7 cellular contexts compared by ENCODE assay signal in the genomic region with DNA sequence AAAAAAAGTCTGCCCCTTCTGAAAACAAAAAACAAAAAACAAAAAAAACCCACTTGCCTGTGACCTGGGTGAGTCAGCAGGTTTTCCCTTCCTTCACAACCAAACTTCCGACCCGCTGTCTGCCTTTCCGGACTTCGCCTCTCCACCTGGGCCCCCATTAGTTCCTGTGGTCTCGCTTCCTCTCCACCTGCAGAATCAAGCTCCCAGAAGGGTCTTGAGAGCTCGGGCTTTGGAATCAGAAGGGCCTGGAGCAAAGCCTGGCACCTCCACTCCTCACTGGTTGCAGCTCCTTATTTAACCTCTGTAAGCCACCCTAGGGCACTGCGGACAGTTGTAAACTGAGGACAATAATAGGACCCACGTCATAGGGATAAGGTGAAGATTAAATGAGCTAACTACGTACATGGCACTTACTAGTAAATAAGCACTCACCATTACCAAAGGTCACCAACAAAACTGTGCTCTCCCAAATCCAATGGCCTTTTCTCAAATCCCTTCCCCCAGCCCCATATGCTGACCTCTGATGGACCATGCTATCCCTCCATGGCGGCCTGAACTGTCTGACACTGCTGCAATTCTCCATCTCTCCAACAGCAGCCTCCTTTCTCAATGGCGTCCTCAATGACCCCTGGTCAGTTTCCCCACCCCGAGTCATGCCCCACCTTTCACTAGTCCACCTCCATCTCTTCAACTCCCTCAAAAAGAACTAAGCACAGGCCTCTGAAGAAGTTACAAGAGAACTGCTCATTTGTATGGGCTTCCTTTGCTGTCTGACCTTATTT.
DNase-seq lines count a peak whose midpoint lies in the region; ATAC-seq, FAIRE-seq and TF ChIP-seq lines count a peak whose summit lies in the region.

No MANE protein-coding gene starts in this region.

- H3K27ac ChIP-seq in HepG2 (ENCODE audit: extremely low read length, insufficient read depth, low read length) = no peak overlapping the region

- 95% methylated on average over 12 of the region's 12 CpGs for WGBS in HepG2 (ENCODE audit: low lambda C conversion rate)

- TF ChIP-seq EP300 in HepG2 (IDR thresholded peaks at IDR 0.05; ENCODE audit: low read depth in 2 of 2, low read length in 2 of 2) (no peak), HepG2 (CRISPR knock-in tag; IDR thresholded peaks at IDR 0.05; ENCODE audit: borderline replicate concordance) (no peak)

- no peak for TF ChIP-seq POLR2A in HepG2 (IDR thresholded peaks at IDR 0.05; ENCODE audit: insufficient read depth in 1 of 2, low read depth in 2 of 2, low read length in 2 of 2)

- no peak for TF ChIP-seq RAD21 in HepG2 (CRISPR knock-in tag; IDR thresholded peaks at IDR 0.05)

- peak; percentile 27 for DNase-seq in activated effector memory CD4-positive, alpha-beta T cell treated with Interleukin-2 at 50 U/mL for 16 hours
- peak in 2 of 3 donors; percentile 9 to 20 for DNase-seq in stimulated activated CD4-positive, alpha-beta T cell treated with anti-CD3 and anti-CD28 coated beads, TNF-alpha, amount 100 ng/mL, for 1 hour (ENCODE audit: low read depth in 3 of 3, low spot score in 1 of 3)
- DNase-seq in NCI-H1930 (lab: John Stamatoyannopoulos, UW) (no peak), SK-N-DZ (ENCODE audit: low spot score) (no peak), HepG2 (ENCODE audit: low spot score) (no peak)

- FAIRE-seq in HepG2 (lab: Jason Lieb, UNC) = no peak

- TF ChIP-seq CTCF in HepG2 (CRISPR knock-in tag; IDR thresholded peaks at IDR 0.05) = no peak

- H3K27me3 ChIP-seq in HepG2 (ENCODE audit: control insufficient read depth in 1 of 2, insufficient read depth in 2 of 2, low read length in 2 of 2) = no peaks in the 10 kb centered on the region

- no peaks in the 10 kb centered on the region for H4K20me1 ChIP-seq in HepG2 (ENCODE audit: insufficient read depth, low read length)

- no peaks in the 10 kb centered on the region for H3K79me2 ChIP-seq in HepG2 (ENCODE audit: insufficient read depth, low read length)

- in situ Hi-C loops in HepG2 (cut with HindIII; ENCODE audit: extremely low pct_ligation_motif_present, low pct_unique_long_range_greater_than_20kb) = no loop called here

- peak; percentile 83 for ATAC-seq in GM19438 (IDR thresholded peaks at IDR 0.05; ENCODE audit: low read depth, unreplicated experiment)
- peak; percentile 73 for ATAC-seq in HG03432 (IDR thresholded peaks at IDR 0.05; ENCODE audit: unreplicated experiment)
- no peak for ATAC-seq in HepG2

- intact Hi-C loops in HepG2 (cut with micrococcal nuclease; ENCODE audit: unreplicated experiment) = no loop called here

- CTCF ChIA-PET in HepG2 (lab: Yijun Ruan, JAX; ENCODE audit: low intra/inter-chr PET ratio, low total read pairs) = no interaction called here

- no peak overlapping the region for H3K4me2 ChIP-seq in HepG2 (ENCODE audit: low read depth, low read length)

- H2AFZ ChIP-seq in HepG2 (ENCODE audit: low read length) = no peak overlapping the region

- BruUV-seq in HepG2 (replicated peaks; lab: Mats Ljungman, UMichigan) = no TSS peak

- H3K9ac ChIP-seq in HepG2 (ENCODE audit: insufficient read depth, low read depth, low read length) = no peak overlapping the region

- POLR2A ChIA-PET in HepG2 (lab: Yijun Ruan, JAX) = no interaction called here

- H3K4me1 ChIP-seq in HepG2 (ENCODE audit: insufficient read depth, low read length) = no peaks in the 10 kb centered on the region

- peaks cover 17 to 80% of the 10 kb centered on the region in 2 experiments for H3K36me3 ChIP-seq in HepG2 (replicated peaks in 1 of 2; ENCODE audit: control insufficient read depth in 1 of 2, insufficient read depth in 2 of 2, low read length in 2 of 2)

- H3K4me3 ChIP-seq in HepG2 (replicated peaks in 1 of 3; ENCODE audit: insufficient read depth in 1 of 3, low read depth in 2 of 3, low read length in 3 of 3) = no peak overlapping the region

- no peaks in the 10 kb centered on the region for H3K9me3 ChIP-seq in HepG2 (ENCODE audit: low read length)

TF ChIP-seq in HepG2, 621 proteins besides CTCF, POLR2A, EP300 and RAD21:
- TF ChIP-seq, protein P1, sequence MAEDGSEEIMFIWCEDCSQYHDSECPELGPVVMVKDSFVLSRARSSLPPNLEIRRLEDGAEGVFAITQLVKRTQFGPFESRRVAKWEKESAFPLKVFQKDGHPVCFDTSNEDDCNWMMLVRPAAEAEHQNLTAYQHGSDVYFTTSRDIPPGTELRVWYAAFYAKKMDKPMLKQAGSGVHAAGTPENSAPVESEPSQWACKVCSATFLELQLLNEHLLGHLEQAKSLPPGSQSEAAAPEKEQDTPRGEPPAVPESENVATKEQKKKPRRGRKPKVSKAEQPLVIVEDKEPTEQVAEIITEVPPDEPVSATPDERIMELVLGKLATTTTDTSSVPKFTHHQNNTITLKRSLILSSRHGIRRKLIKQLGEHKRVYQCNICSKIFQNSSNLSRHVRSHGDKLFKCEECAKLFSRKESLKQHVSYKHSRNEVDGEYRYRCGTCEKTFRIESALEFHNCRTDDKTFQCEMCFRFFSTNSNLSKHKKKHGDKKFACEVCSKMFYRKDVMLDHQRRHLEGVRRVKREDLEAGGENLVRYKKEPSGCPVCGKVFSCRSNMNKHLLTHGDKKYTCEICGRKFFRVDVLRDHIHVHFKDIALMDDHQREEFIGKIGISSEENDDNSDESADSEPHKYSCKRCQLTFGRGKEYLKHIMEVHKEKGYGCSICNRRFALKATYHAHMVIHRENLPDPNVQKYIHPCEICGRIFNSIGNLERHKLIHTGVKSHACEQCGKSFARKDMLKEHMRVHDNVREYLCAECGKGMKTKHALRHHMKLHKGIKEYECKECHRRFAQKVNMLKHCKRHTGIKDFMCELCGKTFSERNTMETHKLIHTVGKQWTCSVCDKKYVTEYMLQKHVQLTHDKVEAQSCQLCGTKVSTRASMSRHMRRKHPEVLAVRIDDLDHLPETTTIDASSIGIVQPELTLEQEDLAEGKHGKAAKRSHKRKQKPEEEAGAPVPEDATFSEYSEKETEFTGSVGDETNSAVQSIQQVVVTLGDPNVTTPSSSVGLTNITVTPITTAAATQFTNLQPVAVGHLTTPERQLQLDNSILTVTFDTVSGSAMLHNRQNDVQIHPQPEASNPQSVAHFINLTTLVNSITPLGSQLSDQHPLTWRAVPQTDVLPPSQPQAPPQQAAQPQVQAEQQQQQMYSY (CRISPR knock-in tag; IDR thresholded peaks at IDR 0.05) = no peak
- TF ChIP-seq FOXK2 (IDR thresholded peaks at IDR 0.05) (no peak), ZNF44 (CRISPR knock-in tag; IDR thresholded peaks at IDR 0.05) (no peak), CCAR2 (optimal IDR thresholded peaks at IDR 0.05; ENCODE audit: low read depth, low read length) (no peak), ARID2 (CRISPR knock-in tag; IDR thresholded peaks at IDR 0.05; ENCODE audit: borderline replicate concordance) (no peak), ZNF207 (IDR thresholded peaks at IDR 0.05; ENCODE audit: borderline replicate concordance) (no peak), SAP130 (CRISPR knock-in tag; IDR thresholded peaks at IDR 0.05; ENCODE audit: low read depth) (no peak), SUZ12 (IDR thresholded peaks at IDR 0.05; ENCODE audit: low read depth, low read length) (no peak), HMG20A (CRISPR knock-in tag; IDR thresholded peaks at IDR 0.05; ENCODE audit: borderline replicate concordance) (no peak), JARID2 (CRISPR knock-in tag; IDR thresholded peaks at IDR 0.05; ENCODE audit: insufficient replicate concordance) (no peak), RBFOX2 (IDR thresholded peaks at IDR 0.05; ENCODE audit: low read depth, low read length) (no peak), ATAD3A (CRISPR knock-in tag; IDR thresholded peaks at IDR 0.05) (no peak), MBNL3 (CRISPR knock-in tag; conservative IDR thresholded peaks at IDR 0.05) (no peak)
- TF ChIP-seq, protein P2, sequence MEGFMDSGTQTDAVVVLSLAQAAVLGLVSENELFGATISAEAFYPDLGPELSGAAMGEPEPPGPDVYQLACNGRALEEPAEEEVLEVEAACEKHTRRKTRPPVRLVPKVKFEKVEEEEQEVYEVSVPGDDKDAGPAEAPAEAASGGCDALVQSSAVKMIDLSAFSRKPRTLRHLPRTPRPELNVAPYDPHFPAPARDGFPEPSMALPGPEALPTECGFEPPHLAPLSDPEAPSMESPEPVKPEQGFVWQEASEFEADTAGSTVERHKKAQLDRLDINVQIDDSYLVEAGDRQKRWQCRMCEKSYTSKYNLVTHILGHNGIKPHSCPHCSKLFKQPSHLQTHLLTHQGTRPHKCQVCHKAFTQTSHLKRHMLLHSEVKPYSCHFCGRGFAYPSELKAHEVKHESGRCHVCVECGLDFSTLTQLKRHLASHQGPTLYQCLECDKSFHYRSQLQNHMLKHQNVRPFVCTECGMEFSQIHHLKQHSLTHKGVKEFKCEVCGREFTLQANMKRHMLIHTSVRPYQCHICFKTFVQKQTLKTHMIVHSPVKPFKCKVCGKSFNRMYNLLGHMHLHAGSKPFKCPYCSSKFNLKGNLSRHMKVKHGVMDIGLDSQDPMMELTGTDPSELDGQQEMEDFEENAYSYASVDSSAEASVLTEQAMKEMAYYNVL (CRISPR knock-in tag; IDR thresholded peaks at IDR 0.05; ENCODE audit: borderline replicate concordance) = no peak

Comparison
In these comparisons a context has a peak if more than half of its experiments do, and no peak if none do; other contexts are left out.
1. DNase-seq: peak in activated effector memory CD4-positive, alpha-beta T cell treated with Interleukin-2 at 50 U/mL for 16 hours (single experiment) and stimulated activated CD4-positive, alpha-beta T cell treated with anti-CD3 and anti-CD28 coated beads, TNF-alpha, amount 100 ng/mL, for 1 hour (2 of 3); none in NCI-H1930 (0 of 2), SK-N-DZ (single experiment) and HepG2 (single experiment).